8 cellular contexts compared by ENCODE assay signal in genomic region chr3:111978493-111978832, GRCh38. TPM values are rescaled to one million over a fixed set of nuclear protein-coding genes. Genes with fewer than 3 reads are reported as not detected.
DNase-seq lines count a peak whose midpoint lies in the region; ATAC-seq, FAIRE-seq and TF ChIP-seq lines count a peak whose summit lies in the region.

No MANE protein-coding gene starts in this region.

- peaks cover 5% of the 10 kb centered on the region for H3K4me1 ChIP-seq in GM12878 (ENCODE audit: control insufficient read depth, insufficient read depth, low read length)
- peaks cover 24% of the 10 kb centered on the region for H3K4me1 ChIP-seq in lower lobe of right lung
- peaks cover 0 to 32% (median 15%) of the 10 kb centered on the region in 4 donors for H3K4me1 ChIP-seq in transverse colon

- FAIRE-seq in GM12878 (lab: Jason Lieb, UNC), result no peak

- intact Hi-C loops in GM12878 (cut with micrococcal nuclease; ENCODE audit: unreplicated experiment), result no loop called here
- intact Hi-C loops in lower lobe of right lung (cut with DNase I), result no loop called here
- intact Hi-C loops in transverse colon (cut with DNase I; ENCODE audit: low total_unique reads), result no loop called here

- BruUV-seq in GM12878 (replicated peaks; lab: Mats Ljungman, UMichigan), result no TSS peak

- POLR2A ChIA-PET in GM12878 (lab: Charles Lee), result interaction anchor here (0.7 to 2.1 kb wide), 12 partner anchors 11 to 285 kb away, joined by 3 to 10 read pairs (median 5); no protein-coding TSS in a partner anchor

- DNase-seq in activated T-cell treated with anti-CD3 and anti-CD28 coated beads, Interleukin-2, amount 50 U/mL, for 4 hours, result no peak
- DNase-seq in activated T-cell treated with anti-CD3 and anti-CD28 coated beads, Interleukin-2, amount 50 U/mL, for 1 hour, result no peak
- DNase-seq in GM12878 (ENCODE audit: low read depth, low spot score) (no peak), lower lobe of right lung (no peak), transverse colon (no peak), NAMALWA (ENCODE audit: low spot score) (no peak)

- H3K27ac ChIP-seq in GM12878 (ENCODE audit: control insufficient read depth, insufficient read depth) (no peak overlapping the region; the same call in 1 of the 2 replicates), lower lobe of right lung (peak overlapping the region; percentile 91), transverse colon (peak overlapping the region; percentile 89 to 93 (median 92))

- TF ChIP-seq EP300 in GM12878 (IDR thresholded peaks at IDR 0.05; ENCODE audit: borderline replicate concordance in 1 of 2, control insufficient read depth in 1 of 2, low read depth in 2 of 2, low read length in 2 of 2) (no peak), transverse colon (IDR thresholded peaks at IDR 0.05; ENCODE audit: low read depth) (no peak)

- H3K27me3 ChIP-seq in GM12878 (replicated peaks in 1 of 2; ENCODE audit: control insufficient read depth in 2 of 2, insufficient read depth in 2 of 2, low read length in 1 of 2) (no peaks in the 10 kb centered on the region), lower lobe of right lung (ENCODE audit: low read depth) (no peaks in the 10 kb centered on the region), transverse colon (no peaks in the 10 kb centered on the region)

- SMC1A ChIA-PET in GM12878 (lab: Charles Lee; ENCODE audit: uncharacterized antibody, unreplicated experiment), result interaction anchor here (0.7 to 5.4 kb wide), 18 partner anchors 11 to 308 kb away, joined by 3 to 44 read pairs (median 4); no protein-coding TSS in a partner anchor

- H3K9ac ChIP-seq in GM12878 (ENCODE audit: control insufficient read depth, insufficient read depth, low read length), result peak overlapping the region; percentile 77

- no peaks in the 10 kb centered on the region for H4K20me1 ChIP-seq in GM12878 (ENCODE audit: control insufficient read depth, insufficient read depth)

- H3K4me1 Mint-ChIP-seq in activated T-cell treated with anti-CD3 and anti-CD28 coated beads, Interleukin-2, amount 50 U/mL, for 4 hours (ENCODE audit: low read depth), result peaks cover 41% of the 10 kb centered on the region

- in situ Hi-C loops in GM12878 (cut with MboI) (loop anchor here (10.0 kb wide), 1 partner anchor 404 kb away; no protein-coding TSS in a partner anchor), transverse colon (cut with MboI; ENCODE audit: low pct_ligation_motif_present in 1 of 4, low pct_unique_long_range_greater_than_20kb in 1 of 4, low sequenced_read_pairs in 3 of 4) (loop anchor here in 1 of 4 donors (10.0 kb wide), 1 partner anchor 264 kb away; no protein-coding TSS in a partner anchor)

- peaks cover 2% of the 10 kb centered on the region for H3K36me3 Mint-ChIP-seq in activated T-cell treated with anti-CD3 and anti-CD28 coated beads, Interleukin-2, amount 50 U/mL, for 4 hours (ENCODE audit: insufficient read depth)

- H3K4me3 ChIP-seq in GM12878 (peak overlapping the region; percentile 89; the same call in 1 of the 2 replicates), lower lobe of right lung (peak overlapping the region; percentile 76), transverse colon (peak overlapping the region; percentile 22 to 90 (median 73))

- H3K4me2 ChIP-seq in GM12878 (ENCODE audit: control insufficient read depth, insufficient read depth), result peak overlapping the region; percentile 72

- peak overlapping the region; percentile 99 for H2AFZ ChIP-seq in GM12878 (ENCODE audit: control insufficient read depth, low read depth, low read length)

- TF ChIP-seq CTCF in GM12878 (IDR thresholded peaks at IDR 0.05 in 2 of 3, conservative IDR thresholded peaks at IDR 0.05 in 1 of 3; ENCODE audit: control insufficient read depth in 2 of 3, extremely low read depth in 1 of 3, insufficient read depth in 1 of 3, low read depth in 3 of 3, low read length in 3 of 3) (no peak), lower lobe of right lung (IDR thresholded peaks at IDR 0.05) (no peak), transverse colon (IDR thresholded peaks at IDR 0.05) (no peak)

- no peaks in the 10 kb centered on the region for H3K9me3 Mint-ChIP-seq in activated T-cell treated with anti-CD3 and anti-CD28 coated beads, Interleukin-2, amount 50 U/mL, for 4 hours

- RAD21 ChIA-PET in GM12878 (lab: Charles Lee; ENCODE audit: unreplicated experiment), result interaction anchor here (0.6 to 3.5 kb wide), 20 partner anchors 9 to 360 kb away, joined by 3 to 37 read pairs (median 4); no protein-coding TSS in a partner anchor

- H3K27me3 Mint-ChIP-seq in activated T-cell treated with anti-CD3 and anti-CD28 coated beads, Interleukin-2, amount 50 U/mL, for 4 hours (ENCODE audit: low read depth), result no peaks in the 10 kb centered on the region

- WGBS in GM12878 (ENCODE audit: insufficient coverage, insufficient replicate concordance, low lambda C conversion rate, missing lambda C conversion rate), result 60% methylated on average over 17 of the region's 17 CpGs
- WGBS in transverse colon (ENCODE audit: low coverage in 1 of 2), 2 donors, result 34 to 39% methylated on average over 2 to 17 of the region's 17 CpGs

- H3K36me3 ChIP-seq in GM12878 (ENCODE audit: control insufficient read depth in 2 of 2, insufficient read depth in 2 of 2, low read length in 1 of 2) (peaks cover 0 to 5% of the 10 kb centered on the region in 2 experiments; a peak in 1 of 4 replicates), lower lobe of right lung (peaks cover 10% of the 10 kb centered on the region), transverse colon (no peaks in the 10 kb centered on the region)

- H3K9me3 ChIP-seq in GM12878 (replicated peaks; ENCODE audit: control insufficient read depth, insufficient read depth, low read length) (no peaks in the 10 kb centered on the region), lower lobe of right lung (no peaks in the 10 kb centered on the region), transverse colon (no peaks in the 10 kb centered on the region)

- TF ChIP-seq RAD21 in GM12878 (IDR thresholded peaks at IDR 0.05; ENCODE audit: insufficient read depth, low read depth, low read length), result no peak

- H3K79me2 ChIP-seq in GM12878 (ENCODE audit: control insufficient read depth, insufficient read depth, low read length), result peaks cover 27% of the 10 kb centered on the region

- no peak for ATAC-seq in activated T-cell treated with anti-CD3 and anti-CD28 coated beads, Interleukin-2, amount 50 U/mL, for 4 hours
- ATAC-seq in GM12878 (no peak), lower lobe of right lung (no peak), esophagus mucosa (no peak), GM18858 (IDR thresholded peaks at IDR 0.05; ENCODE audit: unreplicated experiment) (no peak)

- TF ChIP-seq POLR2A in GM12878 (IDR thresholded peaks at IDR 0.05; ENCODE audit: low read depth, low read length) (no peak), transverse colon (IDR thresholded peaks at IDR 0.05) (no peak)

- peak overlapping the region; percentile 91 for H3K4me3 Mint-ChIP-seq in activated T-cell treated with anti-CD3 and anti-CD28 coated beads, Interleukin-2, amount 50 U/mL, for 4 hours

- CTCF ChIA-PET in GM12878 (lab: Yijun Ruan, JAX), result interaction anchor here (0.5 to 7.1 kb wide), 18 partner anchors 9 to 311 kb away, joined by 3 to 80 read pairs (median 6); no protein-coding TSS in a partner anchor

RNA-seq across cellular contexts. Expression of gene ABHD10, which starts 0.4 kb away (rescaled TPM):
- total RNA-seq in activated T-cell treated with anti-CD3 and anti-CD28 coated beads, Interleukin-2, amount 50 U/mL, for 4 hours, result 10 to 100 TPM; 33.4 to 41.9 (median 41.7) TPM
- total RNA-seq in GM12878 (2013; cell fraction: nucleolus; rRNA removed), result 40.8 and 42.7 TPM in 2 replicates
- total RNA-seq in GM12878 (2014; rRNA removed) (33.7 and 35.0 TPM in 2 replicates), GM12878 (2014; rRNA removed; fragmentation: Illumina TruSeq; extraction: Trizol) (27.3 TPM in 2 replicates), GM12878 (2021) (30.5 and 36.7 TPM in 2 replicates), lower lobe of right lung (29.3 TPM), transverse colon (10 to 100 TPM in 2 of 4 donors, 1 to 10 TPM in 2; 2.2 to 23.3 (median 9.3) TPM), esophagus mucosa (12.0 TPM)
- 13.3 TPM for polyA plus RNA-seq in GM12878 (2011; ENCODE audit: low read depth)
- polyA plus RNA-seq in GM12878 (2011; rRNA removed) (51.0 and 71.5 TPM in 2 replicates), GM12878 (2014; fragmentation: Illumina TruSeq; extraction: Trizol) (26.1 and 33.2 TPM in 2 replicates), GM12878 (2014; fragmentation: Nextera tagmentation; extraction: Ambion mirVana) (10 to 100 TPM; 12.3 to 16.7 TPM), GM12878 (2014; rRNA removed) (23.2 and 24.3 TPM in 2 replicates), GM12878 (2016; fragmentation: Nextera tagmentation; extraction: Ambion mirVana) (10 to 100 TPM; 43.1 to 46.4 TPM)
- 21.8 and 22.5 TPM in 2 replicates for polyA plus RNA-seq in GM12878 (2011; cell fraction: cytosol; rRNA removed)
- 24.5 and 27.7 TPM in 2 replicates for polyA plus RNA-seq in GM12878 (2011; cell fraction: nucleus; rRNA removed)
- 19.1 and 23.0 TPM in 2 replicates for polyA plus RNA-seq in GM12878 (2012)
- polyA minus RNA-seq in GM12878 (2011; rRNA and poly(A)+ RNA removed), result 35.8 and 52.8 TPM in 2 replicates
- 16.0 and 17.0 TPM in 2 replicates for polyA minus RNA-seq in GM12878 (2011; cell fraction: cytosol; rRNA and poly(A)+ RNA removed)
- 11.1 and 12.9 TPM in 2 replicates for polyA minus RNA-seq in GM12878 (2011; cell fraction: nucleus; rRNA and poly(A)+ RNA removed)

RNA-seq across cellular contexts. Expression of gene TAGLN3, which starts 20.3 kb away (rescaled TPM):
- total RNA-seq in activated T-cell treated with anti-CD3 and anti-CD28 coated beads, Interleukin-2, amount 50 U/mL, for 4 hours, result 1 to 10 TPM; 1.8 to 3.4 (median 2.2) TPM
- total RNA-seq in GM12878 (2013; cell fraction: nucleolus; rRNA removed), result 0.76 and 1.1 TPM in 2 replicates
- 0.23 TPM in 1 of 2 replicates, not detected in the other for total RNA-seq in GM12878 (2014; rRNA removed)
- not detected in 2 replicates for total RNA-seq in GM12878 (2014; rRNA removed; fragmentation: Illumina TruSeq; extraction: Trizol)
- total RNA-seq in GM12878 (2021), result not detected in 2 replicates
- polyA plus RNA-seq in GM12878 (2011; ENCODE audit: low read depth), result not detected
- 0.46 and 0.53 TPM in 2 replicates for polyA plus RNA-seq in GM12878 (2011; rRNA removed)
- polyA plus RNA-seq in GM12878 (2011; cell fraction: cytosol; rRNA removed), result 0.27 and 0.45 TPM in 2 replicates
- polyA plus RNA-seq in GM12878 (2011; cell fraction: nucleus; rRNA removed), result 0.34 and 0.66 TPM in 2 replicates
- polyA plus RNA-seq in GM12878 (2012), result 0.13 TPM in 1 of 2 replicates, not detected in the other
- 0.07 TPM in 1 of 2 replicates, not detected in the other for polyA plus RNA-seq in GM12878 (2014; fragmentation: Illumina TruSeq; extraction: Trizol)
- under 1 TPM in 1 of 2 experiments, not detected in 1; 0.07 TPM for polyA plus RNA-seq in GM12878 (2014; fragmentation: Nextera tagmentation; extraction: Ambion mirVana)
- polyA plus RNA-seq in GM12878 (2014; rRNA removed), result 0.06 TPM in 1 of 2 replicates, not detected in the other
- under 1 TPM; 0.12 to 0.19 TPM for polyA plus RNA-seq in GM12878 (2016; fragmentation: Nextera tagmentation; extraction: Ambion mirVana)
- polyA minus RNA-seq in GM12878 (2011; rRNA and poly(A)+ RNA removed), result 0.26 and 0.37 TPM in 2 replicates
- not detected in 2 replicates for polyA minus RNA-seq in GM12878 (2011; cell fraction: cytosol; rRNA and poly(A)+ RNA removed)
- not detected in 2 replicates for polyA minus RNA-seq in GM12878 (2011; cell fraction: nucleus; rRNA and poly(A)+ RNA removed)
- 0.44 TPM for total RNA-seq in lower lobe of right lung
- 1 to 10 TPM in 1 of 4 donors, under 1 TPM in 2, not detected in 1; 0.64 to 1.5 (median 0.68) TPM for total RNA-seq in transverse colon
- not detected for total RNA-seq in esophagus mucosa

RNA-seq across cellular contexts. Expression of gene TMPRSS7, which starts 56.1 kb away (rescaled TPM):
- total RNA-seq in activated T-cell treated with anti-CD3 and anti-CD28 coated beads, Interleukin-2, amount 50 U/mL, for 4 hours, result not detected
- total RNA-seq in GM12878 (2013; cell fraction: nucleolus; rRNA removed), result not detected in 2 replicates
- total RNA-seq in GM12878 (2014; rRNA removed), result not detected in 2 replicates
- total RNA-seq in GM12878 (2014; rRNA removed; fragmentation: Illumina TruSeq; extraction: Trizol), result not detected in 2 replicates
- total RNA-seq in GM12878 (2021), result not detected in 2 replicates
- not detected for polyA plus RNA-seq in GM12878 (2011; ENCODE audit: low read depth)
- not detected in 2 replicates for polyA plus RNA-seq in GM12878 (2011; rRNA removed)
- polyA plus RNA-seq in GM12878 (2011; cell fraction: cytosol; rRNA removed), result not detected in 2 replicates
- 0.04 TPM in 1 of 2 replicates, not detected in the other for polyA plus RNA-seq in GM12878 (2011; cell fraction: nucleus; rRNA removed)
- not detected in 2 replicates for polyA plus RNA-seq in GM12878 (2012)
- not detected in 2 replicates for polyA plus RNA-seq in GM12878 (2014; fragmentation: Illumina TruSeq; extraction: Trizol)
- polyA plus RNA-seq in GM12878 (2014; fragmentation: Nextera tagmentation; extraction: Ambion mirVana), result under 1 TPM in 1 of 2 experiments, not detected in 1; 0.03 TPM
- polyA plus RNA-seq in GM12878 (2014; rRNA removed), result not detected in 2 replicates
- polyA plus RNA-seq in GM12878 (2016; fragmentation: Nextera tagmentation; extraction: Ambion mirVana), result not detected
- polyA minus RNA-seq in GM12878 (2011; rRNA and poly(A)+ RNA removed), result not detected in 2 replicates
- polyA minus RNA-seq in GM12878 (2011; cell fraction: cytosol; rRNA and poly(A)+ RNA removed), result not detected in 2 replicates
- not detected in 2 replicates for polyA minus RNA-seq in GM12878 (2011; cell fraction: nucleus; rRNA and poly(A)+ RNA removed)
- 0.15 TPM for total RNA-seq in lower lobe of right lung
- not detected for total RNA-seq in transverse colon
- total RNA-seq in esophagus mucosa, result not detected
